ENCODE assay signal across 9 cellular contexts in the genomic region with DNA sequence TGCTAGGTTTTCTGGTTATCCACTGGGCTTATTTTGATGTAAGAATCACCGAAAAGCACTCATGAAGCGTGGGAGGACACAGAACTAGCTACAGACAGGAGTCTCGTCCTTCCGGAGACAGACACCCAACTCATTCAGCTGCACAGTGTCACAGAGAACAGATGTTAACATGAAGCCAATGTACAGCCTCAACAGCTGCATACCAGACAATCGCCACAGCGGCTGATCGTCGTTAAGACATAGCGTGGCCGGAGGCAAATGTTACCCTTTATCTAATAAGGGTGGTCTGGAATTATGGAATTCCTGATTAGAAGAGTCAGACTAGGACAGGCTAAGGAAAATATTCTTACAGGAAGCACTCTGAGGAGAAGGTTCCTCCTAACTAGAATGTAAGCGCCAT. TPM values are rescaled to one million over a fixed set of nuclear protein-coding genes. Genes with fewer than 3 reads are reported as not detected.
DNase-seq lines count a peak whose midpoint lies in the region; ATAC-seq and TF ChIP-seq lines count a peak whose summit lies in the region.
"Had no signal": no experiment of that assay in that cellular context is flagged by ENCODE, and none has a peak within 500 bp of the region (broad histone marks: within the 10 kb centered on the region; RNA-seq: fewer than 3 reads in every experiment).

No MANE protein-coding gene starts in this region.

- TF ChIP-seq RAD21 in SK-N-SH (IDR thresholded peaks at IDR 0.05; ENCODE audit: low read length): no peak

- H3K79me2 ChIP-seq in SK-N-SH (ENCODE audit: insufficient read depth): peaks cover 21% of the 10 kb centered on the region

- intact Hi-C loops in gastrocnemius medialis (cut with DNase I; ENCODE audit: low total_unique reads): loop anchor here (1.0 kb wide), 1 partner anchor 50 kb away; no protein-coding TSS in a partner anchor

- H3K36me3 ChIP-seq in SK-N-SH (replicated peaks in 1 of 2; ENCODE audit: control insufficient read depth in 1 of 2, insufficient read depth in 2 of 2, low read length in 1 of 2): no peaks in the 10 kb centered on the region
- H3K36me3 ChIP-seq in gastrocnemius medialis: no peaks in the 10 kb centered on the region
- H3K36me3 ChIP-seq: neutrophil had no signal

- H3K27ac ChIP-seq in SK-N-SH (ENCODE audit: low read depth in 2 of 2, low read length in 1 of 2): 0 out of 4 replicates have a peak overlapping the region, but pooled peaks of 1 of the 2 experiments have one; percentile 85
- H3K27ac ChIP-seq in gastrocnemius medialis: peak overlapping the region; percentile 88 to 93 (median 92)
- no peak overlapping the region for H3K27ac ChIP-seq in RWPE1
- H3K27ac ChIP-seq: neutrophil had no signal

- H3K4me1 ChIP-seq in SK-N-SH (ENCODE audit: control insufficient read depth in 1 of 2, insufficient read depth in 2 of 2, low read depth in 1 of 2, low read length in 1 of 2) (peaks cover 0 to 15% of the 10 kb centered on the region in 2 experiments; a peak in 2 of 4 replicates), gastrocnemius medialis (peaks cover 3 to 23% of the 10 kb centered on the region in 2 donors)

- no peaks in the 10 kb centered on the region for H3K27me3 ChIP-seq in SK-N-SH (ENCODE audit: insufficient read depth)
- H3K27me3 ChIP-seq in gastrocnemius medialis: no peaks in the 10 kb centered on the region

- H2AFZ ChIP-seq in SK-N-SH (ENCODE audit: low read depth): no peak overlapping the region

- TF ChIP-seq CTCF in SK-N-SH (IDR thresholded peaks at IDR 0.05): no peak
- no peak for TF ChIP-seq CTCF in fibroblast of villous mesenchyme (IDR thresholded peaks at IDR 0.05; ENCODE audit: insufficient read depth, low read depth, low read length)
- no peak for TF ChIP-seq CTCF in gastrocnemius medialis (IDR thresholded peaks at IDR 0.05 in 4 of 5, conservative IDR thresholded peaks at IDR 0.05 in 1 of 5)
- TF ChIP-seq CTCF in RWPE1 (conservative IDR thresholded peaks at IDR 0.05; ENCODE audit: low read depth): no peak

- H3K9me2 ChIP-seq in SK-N-SH: no peaks in the 10 kb centered on the region

- H3K9ac ChIP-seq in SK-N-SH: no peak overlapping the region

- POLR2A ChIA-PET in SK-N-SH (lab: Yijun Ruan, JAX): no interaction called here
- POLR2A ChIA-PET in RWPE1 (lab: Yijun Ruan, JAX; ENCODE audit: low non-redundant PET): no interaction called here

- H3K9me3 ChIP-seq in SK-N-SH (no peaks in the 10 kb centered on the region), gastrocnemius medialis (no peaks in the 10 kb centered on the region)
- H3K9me3 ChIP-seq: neutrophil had no signal

- in situ Hi-C loops in gastrocnemius medialis (cut with MboI; ENCODE audit: low sequenced_read_pairs in 4 of 4): loop anchor here in 1 of 4 donors (5.0 kb wide), 1 partner anchor 48 kb away; no protein-coding TSS in a partner anchor

- no peak for TF ChIP-seq POLR2A in gastrocnemius medialis (IDR thresholded peaks at IDR 0.05)

- TF ChIP-seq EP300 in SK-N-SH (IDR thresholded peaks at IDR 0.05; ENCODE audit: borderline replicate concordance in 1 of 2, low read depth in 1 of 2, low read length in 1 of 2): peak in 1 of 2 experiments; percentile 62; a peak in 1 of 4 replicates

- H3F3A ChIP-seq in SK-N-SH (replicated peaks; ENCODE audit: insufficient read depth): peaks cover 3% of the 10 kb centered on the region

- H3K4me2 ChIP-seq in SK-N-SH: 0 out of 2 replicates have a peak overlapping the region, but pooled peaks have one; percentile 85

- ATAC-seq in gastrocnemius medialis (no peak), HG03469 (IDR thresholded peaks at IDR 0.05; ENCODE audit: unreplicated experiment) (no peak)

- WGBS in SK-N-SH (ENCODE audit: low lambda C conversion rate): 76% methylated on average over 11 of the region's 11 CpGs

- CTCF ChIA-PET in SK-N-SH (lab: Yijun Ruan, JAX): no interaction called here
- CTCF ChIA-PET in RWPE1 (lab: Yijun Ruan, JAX): no interaction called here

- peak overlapping the region; percentile 71 to 77; a peak in 3 of 4 replicates for H3K4me3 ChIP-seq in SK-N-SH (ENCODE audit: low read depth in 2 of 2, low read length in 1 of 2)
- H3K4me3 ChIP-seq in fibroblast of villous mesenchyme (ENCODE audit: low read depth, low read length): peak overlapping the region; percentile 60
- peak overlapping the region; percentile 63 to 76 (median 67) for H3K4me3 ChIP-seq in gastrocnemius medialis

- H4K20me1 ChIP-seq in SK-N-SH (ENCODE audit: insufficient read depth): no peaks in the 10 kb centered on the region

- peak; percentile 10 for DNase-seq in EL
- peak; percentile 75 for DNase-seq in SK-N-SH
- peak; percentile 62 for DNase-seq in fibroblast of villous mesenchyme (ENCODE audit: low read depth)
- no peak for DNase-seq in gastrocnemius medialis
- no peak for DNase-seq in RWPE1 (ENCODE audit: low spot score)
- no peak for DNase-seq in NCI-H510A treated with DMSO at 0.1 percent for 48 hours (lab: John Stamatoyannopoulos, UW)
- DNase-seq in H4 (ENCODE audit: low spot score): no peak

TF ChIP-seq in SK-N-SH, 30 proteins besides CTCF, POLR2A, EP300 and RAD21:
- TF ChIP-seq TCF12 (IDR thresholded peaks at IDR 0.05) (peak; percentile 35; the same call in 1 of the 2 replicates), GATA2 (CRISPR knock-in tag; IDR thresholded peaks at IDR 0.05) (peak; percentile 84), FOXM1 (IDR thresholded peaks at IDR 0.05; ENCODE audit: low read depth) (no peak), RCOR1 (IDR thresholded peaks at IDR 0.05; ENCODE audit: low read length) (peak; percentile 89), YY1 (IDR thresholded peaks at IDR 0.05; ENCODE audit: low read depth) (no peak), CHD2 (IDR thresholded peaks at IDR 0.05; ENCODE audit: low read length, partially characterized antibody) (peak; percentile 78)
TF ChIP-seq in SK-N-SH: peak in this region for 4.

RNA-seq across cellular contexts. Expression of a gene that starts 1.2 kb away (rescaled TPM):
- 2.3 and 2.8 TPM in 2 replicates for polyA plus RNA-seq in SK-N-SH (2012; rRNA removed)
- polyA plus RNA-seq in SK-N-SH (2012; cell fraction: cytosol; rRNA removed): 3.8 and 4.0 TPM in 2 replicates
- polyA plus RNA-seq in SK-N-SH (2012; cell fraction: nucleus; rRNA removed): 1.5 and 3.5 TPM in 2 replicates
- total RNA-seq in fibroblast of villous mesenchyme: 9.0 and 12.5 TPM in 2 replicates
- total RNA-seq in gastrocnemius medialis: 10 to 100 TPM; 26.7 to 39.1 (median 32.3) TPM
- total RNA-seq in H4 (2014; rRNA removed; shearing (Covaris generic)): 7.2 and 7.8 TPM in 2 replicates

Comparison
In these comparisons a context has a peak if more than half of its experiments do, and no peak if none do; other contexts are left out.
1. DNase-seq: peak in EL (single experiment), SK-N-SH (single experiment) and fibroblast of villous mesenchyme (single experiment); none in gastrocnemius medialis (0 of 2), RWPE1 (single experiment), NCI-H510A treated with DMSO at 0.1 percent for 48 hours (single experiment) and H4 (single experiment).
2. Peak in every context shown above with its lines, with median percentiles within 50 percentile points of each other: H3K4me3 ChIP-seq.